1 cellular context compared by ENCODE assay signal in the genomic region with DNA sequence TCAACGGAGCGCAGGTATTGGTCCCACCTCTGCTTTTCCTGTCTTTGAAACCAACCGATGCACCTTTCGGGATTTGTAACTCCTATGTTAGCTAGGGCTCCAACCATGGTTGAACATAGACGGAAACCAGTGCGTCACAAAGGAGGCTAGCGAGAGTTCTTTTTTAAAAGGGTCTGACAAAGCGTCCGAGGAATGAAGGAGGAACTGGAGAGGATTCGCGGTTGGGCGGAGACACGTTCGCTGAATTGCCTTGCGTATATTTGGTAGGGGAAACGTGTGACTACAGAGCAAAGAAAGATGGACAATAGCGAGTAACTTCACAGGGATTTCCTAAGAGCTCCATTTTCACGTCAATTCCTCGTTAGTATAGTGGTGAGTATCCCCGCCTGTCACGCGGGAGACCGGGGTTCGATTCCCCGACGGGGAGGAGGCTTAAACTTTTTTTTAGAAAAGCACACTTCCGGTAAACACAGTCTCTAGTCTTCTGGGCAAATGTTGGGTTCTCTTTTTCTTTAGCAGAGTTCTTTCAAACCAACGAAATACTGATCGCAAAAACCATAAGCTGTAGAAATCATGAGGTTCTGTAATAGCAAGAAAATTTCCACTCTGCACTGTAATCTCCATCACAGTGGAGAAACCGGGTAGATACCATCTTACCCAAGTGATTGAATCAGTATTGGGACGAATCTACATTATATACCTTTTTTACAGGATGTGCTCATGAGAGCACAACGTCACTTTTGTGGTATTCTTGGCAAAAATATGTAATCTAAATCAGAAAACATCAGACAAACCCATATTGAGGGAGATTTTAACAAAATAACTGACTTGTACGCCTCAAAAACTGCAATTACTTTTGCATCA.
TF ChIP-seq lines count a peak whose summit lies in the region.

No MANE protein-coding gene starts in this region.

TF ChIP-seq in GM12878, 131 proteins besides CTCF, POLR2A, EP300 and RAD21 (continued from another document and continues in another):
- no peak for TF ChIP-seq ATF3 (IDR thresholded peaks at IDR 0.05; ENCODE audit: borderline replicate concordance, extremely low read depth, low read depth, low read length)
- no peak for TF ChIP-seq STAT1 (conservative IDR thresholded peaks at IDR 0.05)
- TF ChIP-seq ZBTB33 (IDR thresholded peaks at IDR 0.05) = no peak
- TF ChIP-seq, protein P1, sequence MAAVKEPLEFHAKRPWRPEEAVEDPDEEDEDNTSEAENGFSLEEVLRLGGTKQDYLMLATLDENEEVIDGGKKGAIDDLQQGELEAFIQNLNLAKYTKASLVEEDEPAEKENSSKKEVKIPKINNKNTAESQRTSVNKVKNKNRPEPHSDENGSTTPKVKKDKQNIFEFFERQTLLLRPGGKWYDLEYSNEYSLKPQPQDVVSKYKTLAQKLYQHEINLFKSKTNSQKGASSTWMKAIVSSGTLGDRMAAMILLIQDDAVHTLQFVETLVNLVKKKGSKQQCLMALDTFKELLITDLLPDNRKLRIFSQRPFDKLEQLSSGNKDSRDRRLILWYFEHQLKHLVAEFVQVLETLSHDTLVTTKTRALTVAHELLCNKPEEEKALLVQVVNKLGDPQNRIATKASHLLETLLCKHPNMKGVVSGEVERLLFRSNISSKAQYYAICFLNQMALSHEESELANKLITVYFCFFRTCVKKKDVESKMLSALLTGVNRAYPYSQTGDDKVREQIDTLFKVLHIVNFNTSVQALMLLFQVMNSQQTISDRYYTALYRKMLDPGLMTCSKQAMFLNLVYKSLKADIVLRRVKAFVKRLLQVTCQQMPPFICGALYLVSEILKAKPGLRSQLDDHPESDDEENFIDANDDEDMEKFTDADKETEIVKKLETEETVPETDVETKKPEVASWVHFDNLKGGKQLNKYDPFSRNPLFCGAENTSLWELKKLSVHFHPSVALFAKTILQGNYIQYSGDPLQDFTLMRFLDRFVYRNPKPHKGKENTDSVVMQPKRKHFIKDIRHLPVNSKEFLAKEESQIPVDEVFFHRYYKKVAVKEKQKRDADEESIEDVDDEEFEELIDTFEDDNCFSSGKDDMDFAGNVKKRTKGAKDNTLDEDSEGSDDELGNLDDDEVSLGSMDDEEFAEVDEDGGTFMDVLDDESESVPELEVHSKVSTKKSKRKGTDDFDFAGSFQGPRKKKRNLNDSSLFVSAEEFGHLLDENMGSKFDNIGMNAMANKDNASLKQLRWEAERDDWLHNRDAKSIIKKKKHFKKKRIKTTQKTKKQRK (IDR thresholded peaks at IDR 0.05; ENCODE audit: low read depth, low read length) = no peak
- TF ChIP-seq JUNB (IDR thresholded peaks at IDR 0.05) = 0 out of 2 replicates have a peak, but pooled peaks have one; percentile 17
- TF ChIP-seq IKZF1 (conservative IDR thresholded peaks at IDR 0.05) = peak; percentile 69
- TF ChIP-seq, protein P2, sequence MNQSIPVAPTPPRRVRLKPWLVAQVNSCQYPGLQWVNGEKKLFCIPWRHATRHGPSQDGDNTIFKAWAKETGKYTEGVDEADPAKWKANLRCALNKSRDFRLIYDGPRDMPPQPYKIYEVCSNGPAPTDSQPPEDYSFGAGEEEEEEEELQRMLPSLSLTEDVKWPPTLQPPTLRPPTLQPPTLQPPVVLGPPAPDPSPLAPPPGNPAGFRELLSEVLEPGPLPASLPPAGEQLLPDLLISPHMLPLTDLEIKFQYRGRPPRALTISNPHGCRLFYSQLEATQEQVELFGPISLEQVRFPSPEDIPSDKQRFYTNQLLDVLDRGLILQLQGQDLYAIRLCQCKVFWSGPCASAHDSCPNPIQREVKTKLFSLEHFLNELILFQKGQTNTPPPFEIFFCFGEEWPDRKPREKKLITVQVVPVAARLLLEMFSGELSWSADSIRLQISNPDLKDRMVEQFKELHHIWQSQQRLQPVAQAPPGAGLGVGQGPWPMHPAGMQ (IDR thresholded peaks at IDR 0.05; ENCODE audit: borderline replicate concordance) = no peak
- peak; percentile 97 for TF ChIP-seq TARDBP (IDR thresholded peaks at IDR 0.05; ENCODE audit: borderline replicate concordance)
- TF ChIP-seq, protein P3, sequence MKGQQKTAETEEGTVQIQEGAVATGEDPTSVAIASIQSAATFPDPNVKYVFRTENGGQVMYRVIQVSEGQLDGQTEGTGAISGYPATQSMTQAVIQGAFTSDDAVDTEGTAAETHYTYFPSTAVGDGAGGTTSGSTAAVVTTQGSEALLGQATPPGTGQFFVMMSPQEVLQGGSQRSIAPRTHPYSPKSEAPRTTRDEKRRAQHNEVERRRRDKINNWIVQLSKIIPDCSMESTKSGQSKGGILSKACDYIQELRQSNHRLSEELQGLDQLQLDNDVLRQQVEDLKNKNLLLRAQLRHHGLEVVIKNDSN (IDR thresholded peaks at IDR 0.05; ENCODE audit: borderline replicate concordance, extremely low read length, insufficient read depth, low read depth, low read length) = no peak
- TF ChIP-seq FOXM1 (IDR thresholded peaks at IDR 0.05; ENCODE audit: low read depth, low read length) = no peak
- no peak for TF ChIP-seq NRF1 (conservative IDR thresholded peaks at IDR 0.05; ENCODE audit: low read depth, low read length)
- TF ChIP-seq, protein P4, sequence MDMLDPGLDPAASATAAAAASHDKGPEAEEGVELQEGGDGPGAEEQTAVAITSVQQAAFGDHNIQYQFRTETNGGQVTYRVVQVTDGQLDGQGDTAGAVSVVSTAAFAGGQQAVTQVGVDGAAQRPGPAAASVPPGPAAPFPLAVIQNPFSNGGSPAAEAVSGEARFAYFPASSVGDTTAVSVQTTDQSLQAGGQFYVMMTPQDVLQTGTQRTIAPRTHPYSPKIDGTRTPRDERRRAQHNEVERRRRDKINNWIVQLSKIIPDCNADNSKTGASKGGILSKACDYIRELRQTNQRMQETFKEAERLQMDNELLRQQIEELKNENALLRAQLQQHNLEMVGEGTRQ (IDR thresholded peaks at IDR 0.05; ENCODE audit: borderline replicate concordance, low read depth, low read length) = no peak
- TF ChIP-seq GABPA (IDR thresholded peaks at IDR 0.05; ENCODE audit: low read depth) = peak; percentile 80
- TF ChIP-seq POU2F2 (IDR thresholded peaks at IDR 0.05; ENCODE audit: borderline replicate concordance, low read depth, low read length) = no peak
- TF ChIP-seq ZBED1 (IDR thresholded peaks at IDR 0.05; ENCODE audit: borderline replicate concordance) = 0 out of 2 replicates have a peak, but pooled peaks have one; percentile 24
- TF ChIP-seq ZNF622 (IDR thresholded peaks at IDR 0.05) = no peak
- TF ChIP-seq TBL1XR1 (IDR thresholded peaks at IDR 0.05; ENCODE audit: low read depth, low read length) = peak; percentile 73; the same call in 1 of the 2 replicates
- TF ChIP-seq JUND (IDR thresholded peaks at IDR 0.05; ENCODE audit: low read depth, low read length) = no peak
- TF ChIP-seq PKNOX1 (IDR thresholded peaks at IDR 0.05) = peak; percentile 63; the same call in 1 of the 2 replicates
- no peak for TF ChIP-seq BRCA1 (IDR thresholded peaks at IDR 0.05; ENCODE audit: low read depth, low read length)
- peak; percentile 83 for TF ChIP-seq YY1 (IDR thresholded peaks at IDR 0.05; ENCODE audit: low read depth, low read length)
- TF ChIP-seq GATAD2B (conservative IDR thresholded peaks at IDR 0.05; ENCODE audit: low read depth) = 0 out of 2 replicates have a peak, but pooled peaks have one; percentile 57
- no peak for TF ChIP-seq SUPT20H (IDR thresholded peaks at IDR 0.05; ENCODE audit: borderline replicate concordance, control insufficient read depth, low read depth, low read length)
- TF ChIP-seq EED (IDR thresholded peaks at IDR 0.05; ENCODE audit: low read depth) = no peak
- no peak for TF ChIP-seq E2F8 (IDR thresholded peaks at IDR 0.05; ENCODE audit: low read depth, partially characterized antibody)
- peak; percentile 86 for TF ChIP-seq NBN (IDR thresholded peaks at IDR 0.05)
- TF ChIP-seq SIX5 (IDR thresholded peaks at IDR 0.05; ENCODE audit: low read depth, low read length, severe bottlenecking) = no peak
- TF ChIP-seq CHD2 (IDR thresholded peaks at IDR 0.05; ENCODE audit: borderline replicate concordance, low read depth, low read length) = 0 out of 2 replicates have a peak, but pooled peaks have one; percentile 12
- 0 out of 2 replicates have a peak, but pooled peaks have one; percentile 8 for TF ChIP-seq PAX5 (IDR thresholded peaks at IDR 0.05; ENCODE audit: borderline replicate concordance, low read depth, low read length)
- peak; percentile 65 to 75; a peak in 3 of 4 replicates for TF ChIP-seq BHLHE40 (IDR thresholded peaks at IDR 0.05; ENCODE audit: borderline replicate concordance in 1 of 2, low read depth in 2 of 2, low read length in 1 of 2)
- no peak for TF ChIP-seq IRF3 (IDR thresholded peaks at IDR 0.05)
- no peak for TF ChIP-seq NR2F1 (conservative IDR thresholded peaks at IDR 0.05)
- 0 out of 2 replicates have a peak, but pooled peaks have one; percentile 20 for TF ChIP-seq TAF1 (IDR thresholded peaks at IDR 0.05; ENCODE audit: borderline replicate concordance, low read depth, low read length)
